In genomic region chr11:65630215-65630614, GRCh38 we compare ENCODE assay signal across 21 cellular contexts. TPM values are rescaled to one million over a fixed set of nuclear protein-coding genes. Genes with fewer than 3 reads are reported as not detected.
A peak's percentile ranks its signal among the peaks of the same experiment; 100 is the strongest.
DNase-seq lines count a peak whose midpoint lies in the region; ATAC-seq, FAIRE-seq and TF ChIP-seq lines count a peak whose summit lies in the region.
"Had no signal": no experiment of that assay in that cellular context is flagged by ENCODE, and none has a peak within 500 bp of the region (broad histone marks: within the 10 kb centered on the region; RNA-seq: fewer than 3 reads in every experiment).

No MANE protein-coding gene starts in this region.

- H3K27ac ChIP-seq in adrenal gland (peak overlapping the region in 2 of 5 donors; percentile 13 to 34), testis (peak overlapping the region; percentile 15 to 72)
- H3K27ac ChIP-seq: A549, C4-2B had no signal

- FAIRE-seq in GM12892 (lab: Jason Lieb, UNC): no peak
- FAIRE-seq: A549, D721Med, G401.6 had no signal

- 57 to 88% (median 74%) methylated on average over 1 to 11 of the region's 11 CpGs for WGBS in adrenal gland, 4 donors
- WGBS in testis, 2 donors: 59 to 94% methylated on average over 4 to 11 of the region's 11 CpGs

- H3K36me3 ChIP-seq in adrenal gland (replicated peaks in 1 of 2) (peaks cover 0 to 91% of the 10 kb centered on the region in 2 donors), testis (ENCODE audit: low read depth, missing control alignments) (no peaks in the 10 kb centered on the region)

- peak; percentile 6 to 14 for ATAC-seq in left cardiac atrium
- ATAC-seq in GM21367 (IDR thresholded peaks at IDR 0.05; ENCODE audit: unreplicated experiment): no peak
- ATAC-seq: A549; CD8-positive, alpha-beta T cell had no signal

- no peak overlapping the region for H3K4me3 ChIP-seq in adrenal gland
- H3K4me3 ChIP-seq in testis: no peak overlapping the region
- H3K4me3 ChIP-seq: A549 had no signal

- no peak for DNase-seq in GM12892 (ENCODE audit: insufficient read length)
- peak in 5 of 7 donors; percentile 65 to 83 (median 72) for DNase-seq in adrenal gland
- DNase-seq in left cardiac atrium: no peak
- DNase-seq in testis: peak; percentile 92
- DNase-seq in T-helper 9 cell: no peak
- DNase-seq: BE2C; CD8-positive, alpha-beta T cell; COR-L47; DMS153; DMS79 treated with DMSO at 0.1 percent for 48 hours; EL; HCEC 1CT; HFFc6 had no signal

- TF ChIP-seq POLR2A in GM12892 (IDR thresholded peaks at IDR 0.05; ENCODE audit: low read depth, low read length): peak; percentile 29; the same call in 1 of the 2 replicates
- no peak for TF ChIP-seq POLR2A in adrenal gland (IDR thresholded peaks at IDR 0.05)
- TF ChIP-seq POLR2A in testis (IDR thresholded peaks at IDR 0.05): no peak

- H3K4me1 ChIP-seq in adrenal gland (replicated peaks in 1 of 2) (no peaks in the 10 kb centered on the region), testis (peaks cover 18% of the 10 kb centered on the region)
- H3K4me1 ChIP-seq: A549, BE2C had no signal

- no peaks in the 10 kb centered on the region for H3K27me3 ChIP-seq in adrenal gland
- no peaks in the 10 kb centered on the region for H3K27me3 ChIP-seq in testis
- H3K27me3 ChIP-seq: BE2C had no signal

- TF ChIP-seq CTCF in adrenal gland (IDR thresholded peaks at IDR 0.05) (peak in 1 of 6 experiments; percentile 5), testis (IDR thresholded peaks at IDR 0.05) (no peak)

- intact Hi-C loops in adrenal gland (cut with DNase I) (no loop called here), left cardiac atrium (cut with DNase I) (no loop called here), testis (cut with DNase I; ENCODE audit: low total_unique reads) (no loop called here)

- H3K9me3 ChIP-seq in adrenal gland (replicated peaks in 1 of 3) (no peaks in the 10 kb centered on the region), testis (no peaks in the 10 kb centered on the region)
- H3K9me3 ChIP-seq: A549, BE2C had no signal

RNA-seq across cellular contexts. Expression of gene SIPA1, which starts 7.7 kb away (rescaled TPM):
- 26.0 TPM for polyA plus RNA-seq in GM12892 (2012; ENCODE audit: missing spikeins)
- total RNA-seq in adrenal gland (100 to 1,000 TPM in 1 of 8 donors, 10 to 100 TPM in 7; 51.3 to 108 (median 76.3) TPM), left cardiac atrium (10 to 100 TPM; 31.7 to 33.0 TPM), testis (10 to 100 TPM; 15.2 to 23.5 TPM)
- polyA plus RNA-seq in adrenal gland (100 to 1,000 TPM in 2 of 3 donors, 1 to 10 TPM in 1; 8.7 to 377 (median 171) TPM), testis (ENCODE audit: insufficient read depth, low read depth, low replicate concordance) (29.0 TPM)

RNA-seq across cellular contexts. Expression of gene PCNX3, which starts 14.6 kb away (rescaled TPM):
- polyA plus RNA-seq in GM12892 (2012; ENCODE audit: missing spikeins): 7.8 TPM
- total RNA-seq in adrenal gland (10 to 100 TPM; 28.6 to 45.0 (median 41.9) TPM), left cardiac atrium (10 to 100 TPM; 15.1 to 16.7 TPM), testis (10 to 100 TPM; 78.4 to 87.6 TPM)
- polyA plus RNA-seq in adrenal gland (10 to 100 TPM in 2 of 3 donors, 1 to 10 TPM in 1; 9.0 to 29.9 (median 19.2) TPM), testis (ENCODE audit: insufficient read depth, low read depth, low replicate concordance) (61.4 TPM)

RNA-seq across cellular contexts. Expression of gene MAP3K11, which starts 16.2 kb away (rescaled TPM):
- 15.2 TPM for polyA plus RNA-seq in GM12892 (2012; ENCODE audit: missing spikeins)
- total RNA-seq in adrenal gland (10 to 100 TPM; 40.2 to 84.4 (median 57.8) TPM), left cardiac atrium (10 to 100 TPM; 42.8 to 44.7 TPM), testis (10 to 100 TPM; 68.4 to 75.7 TPM)
- polyA plus RNA-seq in adrenal gland (100 to 1,000 TPM in 1 of 3 donors, 10 to 100 TPM in 2; 11.1 to 143 (median 85.2) TPM), testis (ENCODE audit: insufficient read depth, low read depth, low replicate concordance) (40.7 TPM)

RNA-seq across cellular contexts. Expression of gene RELA, which starts 32.5 kb away (rescaled TPM):
- 28.2 TPM for polyA plus RNA-seq in GM12892 (2012; ENCODE audit: missing spikeins)
- 10 to 100 TPM; 31.7 to 76.2 (median 69.6) TPM for total RNA-seq in adrenal gland
- polyA plus RNA-seq in adrenal gland: 10 to 100 TPM; 38.2 to 64.6 (median 46.7) TPM
- 10 to 100 TPM; 36.1 to 56.2 TPM for total RNA-seq in left cardiac atrium
- 10 to 100 TPM; 64.9 to 82.0 TPM for total RNA-seq in testis
- polyA plus RNA-seq in testis (ENCODE audit: insufficient read depth, low read depth, low replicate concordance): 47.5 TPM

RNA-seq across cellular contexts. Expression of gene KCNK7, which starts 34.6 kb away (rescaled TPM):
- not detected for polyA plus RNA-seq in GM12892 (2012; ENCODE audit: missing spikeins)
- total RNA-seq in adrenal gland: 1 to 10 TPM in 1 of 8 donors, under 1 TPM in 3, not detected in 4; 0.14 to 1.5 (median 0.40) TPM
- polyA plus RNA-seq in adrenal gland: 10 to 100 TPM in 1 of 3 donors, 1 to 10 TPM in 1, not detected in 1; 2.4 to 12.5 TPM
- under 1 TPM; 0.31 to 0.53 TPM for total RNA-seq in left cardiac atrium
- total RNA-seq in testis: 1 to 10 TPM in 1 of 2 donors, under 1 TPM in 1; 0.99 to 2.5 TPM
- polyA plus RNA-seq in testis (ENCODE audit: insufficient read depth, low read depth, low replicate concordance): 0.26 TPM
- total RNA-seq: H4, HT1080 had no signal
- polyA plus RNA-seq: AG04450 had no signal

Comparison
In these comparisons a context has a peak if more than half of its experiments do, and no peak if none do; other contexts are left out.
1. DNase-seq: peak in adrenal gland (5 of 7) and testis (single experiment); none in GM12892 (single experiment), left cardiac atrium (single experiment) and T-helper 9 cell (single experiment).